39 cellular contexts compared by ENCODE assay signal in genomic region chr9:131029574-131029952, GRCh38. TPM values are rescaled to one million over a fixed set of nuclear protein-coding genes. Genes with fewer than 3 reads are reported as not detected.
"Had no signal": no experiment of that assay in that cellular context is flagged by ENCODE, and none has a peak within 500 bp of the region (broad histone marks: within the 10 kb centered on the region; RNA-seq: fewer than 3 reads in every experiment).

No MANE protein-coding gene starts in this region.

- H3K4me1 ChIP-seq: adrenal gland, ascending aorta, body of pancreas, breast epithelium had no signal

- H3K4me1 Mint-ChIP-seq: activated naive CD4-positive, alpha-beta T cell treated with anti-CD3 and anti-CD28 coated beads, Interleukin-2, amount 10 ng/mL, durations not matched to agents 7 days and 5 days; activated naive CD4-positive, alpha-beta T cell treated with anti-CD3 and anti-CD28 coated beads, Interleukin-2, amount 50 U/mL, for 24 hours; activated naive CD8-positive, alpha-beta T cell treated with anti-CD3 and anti-CD28 coated beads for 36 hours; activated naive CD8-positive, alpha-beta T cell treated with anti-CD3 and anti-CD28 coated beads, Interleukin-2, amount 10 ng/mL, durations not matched to agents 7 days and 5 days; activated naive CD8-positive, alpha-beta T cell treated with anti-CD3 and anti-CD28 coated beads, Interleukin-2, amount 50 U/mL, for 24 hours; activated T-helper 17 cell treated with anti-CD3 and anti-CD28 coated beads, Interleukin-2, amount 50 U/mL, for 72 hours; central memory CD8-positive, alpha-beta T cell had no signal

- H3K9me3 Mint-ChIP-seq: activated naive CD4-positive, alpha-beta T cell treated with anti-CD3 and anti-CD28 coated beads for 36 hours; activated naive CD4-positive, alpha-beta T cell treated with anti-CD3 and anti-CD28 coated beads, Interleukin-2, amount 10 ng/mL, durations not matched to agents 7 days and 5 days; activated naive CD4-positive, alpha-beta T cell treated with anti-CD3 and anti-CD28 coated beads, Interleukin-2, amount 50 U/mL, for 24 hours; activated naive CD4-positive, alpha-beta T cell treated with anti-CD3 and anti-CD28 coated beads, Interleukin-2, amount 50 U/mL, for 72 hours; activated naive CD8-positive, alpha-beta T cell treated with anti-CD3 and anti-CD28 coated beads for 36 hours; activated naive CD8-positive, alpha-beta T cell treated with anti-CD3 and anti-CD28 coated beads, Interleukin-2, amount 10 ng/mL, durations not matched to agents 7 days and 5 days; activated naive CD8-positive, alpha-beta T cell treated with anti-CD3 and anti-CD28 coated beads, Interleukin-2, amount 50 U/mL, for 24 hours; activated T-cell treated with anti-CD3 and anti-CD28 coated beads, Interleukin-2, amount 50 U/mL, for 24 hours; activated T-cell treated with anti-CD3 and anti-CD28 coated beads, Interleukin-2, amount 50 U/mL, for 4 hours; activated T-cell treated with anti-CD3 and anti-CD28 coated beads, Interleukin-2, amount 50 U/mL, for 72 hours; activated T-helper 1 cell treated with anti-CD3 and anti-CD28 coated beads, Interleukin-12 subunit alpha, Interleukin-12 subunit beta, Interleukin-2, Interleukin-4 antibody, amounts not matched to agents 30 ng/mL and 10 ng/mL and 1 ng/mL, durations not matched to agents 14 hours and 24 hours and 36 hours; activated T-helper 17 cell treated with anti-CD3 and anti-CD28 coated beads, Interleukin-2, amount 50 U/mL, for 72 hours; activated T-helper 2 cell treated with anti-CD3 and anti-CD28 coated beads, Interferon-gamma antibody, Interleukin-2, Interleukin-4, amounts not matched to agents 10 μg/mL and 5 μg/mL and 100 μg/mL, durations not matched to agents 14 hours and 24 hours and 36 hours; brain; central memory CD8-positive, alpha-beta T cell had no signal

- H3K36me3 ChIP-seq: adrenal gland, ascending aorta, brain microvascular endothelial cell, breast epithelium, cardiac muscle cell had no signal

- H3K4me3 ChIP-seq: adrenal gland, ascending aorta, body of pancreas, breast epithelium, cardiac muscle cell had no signal

- H3K4me3 Mint-ChIP-seq: activated naive CD4-positive, alpha-beta T cell treated with anti-CD3 and anti-CD28 coated beads for 36 hours; activated naive CD4-positive, alpha-beta T cell treated with anti-CD3 and anti-CD28 coated beads, Interleukin-2, amount 10 ng/mL, durations not matched to agents 7 days and 5 days; activated naive CD4-positive, alpha-beta T cell treated with anti-CD3 and anti-CD28 coated beads, Interleukin-2, amount 50 U/mL, for 24 hours; activated naive CD8-positive, alpha-beta T cell; activated naive CD8-positive, alpha-beta T cell treated with anti-CD3 and anti-CD28 coated beads for 36 hours; activated naive CD8-positive, alpha-beta T cell treated with anti-CD3 and anti-CD28 coated beads, Interleukin-2, amount 10 ng/mL, durations not matched to agents 7 days and 5 days; activated naive CD8-positive, alpha-beta T cell treated with anti-CD3 and anti-CD28 coated beads, Interleukin-2, amount 50 U/mL, for 24 hours; activated T-cell treated with anti-CD3 and anti-CD28 coated beads, Interleukin-2, amount 50 U/mL, for 24 hours; activated T-cell treated with anti-CD3 and anti-CD28 coated beads, Interleukin-2, amount 50 U/mL, for 4 hours; activated T-cell treated with anti-CD3 and anti-CD28 coated beads, Interleukin-2, amount 50 U/mL, for 72 hours; activated T-helper 1 cell treated with anti-CD3 and anti-CD28 coated beads, Interleukin-12 subunit alpha, Interleukin-12 subunit beta, Interleukin-2, Interleukin-4 antibody, amounts not matched to agents 30 ng/mL and 10 ng/mL and 1 ng/mL, durations not matched to agents 14 hours and 24 hours and 36 hours; activated T-helper 17 cell treated with anti-CD3 and anti-CD28 coated beads, Interleukin-2, amount 50 U/mL, for 72 hours; brain; central memory CD8-positive, alpha-beta T cell had no signal

- H3K27ac Mint-ChIP-seq: activated naive CD4-positive, alpha-beta T cell treated with anti-CD3 and anti-CD28 coated beads for 36 hours; activated naive CD4-positive, alpha-beta T cell treated with anti-CD3 and anti-CD28 coated beads, Interleukin-2, amount 10 ng/mL, durations not matched to agents 7 days and 5 days; activated naive CD4-positive, alpha-beta T cell treated with anti-CD3 and anti-CD28 coated beads, Interleukin-2, amount 50 U/mL, for 24 hours; activated naive CD4-positive, alpha-beta T cell treated with anti-CD3 and anti-CD28 coated beads, Interleukin-2, amount 50 U/mL, for 72 hours; activated naive CD8-positive, alpha-beta T cell; activated naive CD8-positive, alpha-beta T cell treated with anti-CD3 and anti-CD28 coated beads for 36 hours; activated naive CD8-positive, alpha-beta T cell treated with anti-CD3 and anti-CD28 coated beads, Interleukin-2, amount 10 ng/mL, durations not matched to agents 7 days and 5 days; activated naive CD8-positive, alpha-beta T cell treated with anti-CD3 and anti-CD28 coated beads, Interleukin-2, amount 50 U/mL, for 24 hours; activated T-cell treated with anti-CD3 and anti-CD28 coated beads, Interleukin-2, amount 50 U/mL, for 24 hours; activated T-cell treated with anti-CD3 and anti-CD28 coated beads, Interleukin-2, amount 50 U/mL, for 72 hours; activated T-helper 1 cell treated with anti-CD3 and anti-CD28 coated beads, Interleukin-12 subunit alpha, Interleukin-12 subunit beta, Interleukin-2, Interleukin-4 antibody, amounts not matched to agents 30 ng/mL and 10 ng/mL and 1 ng/mL, durations not matched to agents 14 hours and 24 hours and 36 hours; activated T-helper 17 cell treated with anti-CD3 and anti-CD28 coated beads, Interleukin-2, amount 50 U/mL, for 72 hours; activated T-helper 2 cell treated with anti-CD3 and anti-CD28 coated beads, Interferon-gamma antibody, Interleukin-2, Interleukin-4, amounts not matched to agents 10 μg/mL and 5 μg/mL and 100 μg/mL, durations not matched to agents 14 hours and 24 hours and 36 hours had no signal

- H3K27me3 ChIP-seq: adrenal gland, ascending aorta, body of pancreas, breast epithelium, cardiac muscle cell had no signal

- DNase-seq: activated effector memory CD4-positive, alpha-beta T cell treated with anti-CD3 and anti-CD28 coated beads, Interleukin-2, amount 50 U/mL, for 16 hours; activated effector memory CD4-positive, alpha-beta T cell treated with Interleukin-2 at 50 U/mL for 16 hours; activated gamma-delta T cell; activated gamma-delta T cell treated with Interleukin-2 at 50 U/mL for 16 hours; activated naive CD4-positive, alpha-beta T cell; activated naive CD4-positive, alpha-beta T cell treated with anti-CD3 and anti-CD28 coated beads for 36 hours; activated naive CD4-positive, alpha-beta T cell treated with anti-CD3 and anti-CD28 coated beads, Interleukin-2, amount 10 ng/mL, durations not matched to agents 7 days and 5 days; activated naive CD4-positive, alpha-beta T cell treated with anti-CD3 and anti-CD28 coated beads, Interleukin-2, amount 50 U/mL, for 16 hours; activated naive CD4-positive, alpha-beta T cell treated with Interleukin-2 at 50 U/mL for 16 hours; activated naive CD8-positive, alpha-beta T cell treated with anti-CD3 and anti-CD28 coated beads for 36 hours; activated naive CD8-positive, alpha-beta T cell treated with anti-CD3 and anti-CD28 coated beads, Interleukin-2, amount 10 ng/mL, durations not matched to agents 7 days and 5 days; activated naive CD8-positive, alpha-beta T cell treated with anti-CD3 and anti-CD28 coated beads, Interleukin-2, amount 50 U/mL, for 24 hours; activated T-cell treated with anti-CD3 and anti-CD28 coated beads, Interleukin-2, amount 50 U/mL, for 1 hour; activated T-cell treated with anti-CD3 and anti-CD28 coated beads, Interleukin-2, amount 50 U/mL, for 24 hours; activated T-cell treated with anti-CD3 and anti-CD28 coated beads, Interleukin-2, amount 50 U/mL, for 4 hours; activated T-cell treated with anti-CD3 and anti-CD28 coated beads, Interleukin-2, amount 50 U/mL, for 48 hours; activated T-cell treated with anti-CD3 and anti-CD28 coated beads, Interleukin-2, amount 50 U/mL, for 72 hours; adrenal gland; amniotic stem cell; amygdala; anterior cingulate cortex; aorta; body of pancreas; brain microvascular endothelial cell; caudate nucleus; central memory CD4-positive, alpha-beta T cell; cerebellar nuclear complex had no signal

- H3K27me3 Mint-ChIP-seq: activated naive CD8-positive, alpha-beta T cell had no signal

- H3K27ac ChIP-seq: ascending aorta, body of pancreas, brain microvascular endothelial cell, breast epithelium, cardiac muscle cell had no signal

- H3K9me3 ChIP-seq: adrenal gland, ascending aorta, body of pancreas, breast epithelium had no signal

- H3K36me3 Mint-ChIP-seq: activated naive CD4-positive, alpha-beta T cell treated with anti-CD3 and anti-CD28 coated beads, Interleukin-2, amount 10 ng/mL, durations not matched to agents 7 days and 5 days; activated naive CD4-positive, alpha-beta T cell treated with anti-CD3 and anti-CD28 coated beads, Interleukin-2, amount 50 U/mL, for 24 hours; activated naive CD4-positive, alpha-beta T cell treated with anti-CD3 and anti-CD28 coated beads, Interleukin-2, amount 50 U/mL, for 72 hours; activated naive CD8-positive, alpha-beta T cell; activated naive CD8-positive, alpha-beta T cell treated with anti-CD3 and anti-CD28 coated beads for 36 hours; activated naive CD8-positive, alpha-beta T cell treated with anti-CD3 and anti-CD28 coated beads, Interleukin-2, amount 10 ng/mL, durations not matched to agents 7 days and 5 days; brain had no signal

RNA-seq across cellular contexts. Expression of gene LAMC3, which starts 20.6 kb away (rescaled TPM):
- total RNA-seq: activated T-helper 2 cell treated with anti-CD3 and anti-CD28 coated beads, Interferon-gamma antibody, Interleukin-2, Interleukin-4, amounts not matched to agents 10 μg/mL and 5 μg/mL and 100 μg/mL, durations not matched to agents 14 hours and 24 hours and 36 hours; bronchial epithelial cell had no signal
